Comparison of ENCODE assay signal across 17 cellular contexts in the genomic region with DNA sequence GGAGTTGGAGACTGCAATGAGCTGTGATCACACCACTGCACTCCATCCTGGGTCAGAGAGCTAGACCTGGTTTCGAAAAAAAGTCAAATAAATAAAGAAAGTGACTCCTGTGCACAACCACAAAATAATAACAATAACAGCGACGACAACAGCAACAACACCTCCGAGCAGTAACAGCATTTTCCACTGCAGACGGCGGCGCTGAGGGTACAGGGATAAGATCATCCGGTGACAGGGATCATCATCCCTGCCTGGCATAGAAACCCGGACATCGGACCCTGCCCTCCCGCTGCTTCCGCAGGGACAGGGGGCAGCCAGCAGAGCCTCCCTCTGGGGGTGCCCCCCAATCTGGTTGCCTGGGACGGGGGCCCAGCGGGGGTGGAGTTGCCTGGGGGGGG. TPM values are rescaled to one million over a fixed set of nuclear protein-coding genes. Genes with fewer than 3 reads are reported as not detected.
DNase-seq lines count a peak whose midpoint lies in the region; ATAC-seq, FAIRE-seq and TF ChIP-seq lines count a peak whose summit lies in the region.
"Had no signal": no experiment of that assay in that cellular context is flagged by ENCODE, and none has a peak within 500 bp of the region (broad histone marks: within the 10 kb centered on the region; RNA-seq: fewer than 3 reads in every experiment).

No MANE protein-coding gene starts in this region.

- no peak for ATAC-seq in effector memory CD8-positive, alpha-beta T cell (replicated peaks)
- no peak for ATAC-seq in stimulated activated naive CD8-positive, alpha-beta T cell treated with anti-CD3 and anti-CD28 coated beads, Interleukin-15, amount 100 ng/mL, for 72 hours
- ATAC-seq in HG03280 (IDR thresholded peaks at IDR 0.05; ENCODE audit: unreplicated experiment) (no peak), sciatic nerve (no peak)

- H3K4me3 Mint-ChIP-seq in activated naive CD4-positive, alpha-beta T cell treated with anti-CD3 and anti-CD28 coated beads, Interleukin-2, amount 50 U/mL, for 24 hours: peak overlapping the region; percentile 37
- H3K4me3 Mint-ChIP-seq in activated naive CD4-positive, alpha-beta T cell treated with anti-CD3 and anti-CD28 coated beads, Interleukin-2, amount 10 ng/mL, durations not matched to agents 7 days and 5 days: no peak overlapping the region
- peak overlapping the region in 1 of 2 donors; percentile 53 for H3K4me3 Mint-ChIP-seq in effector memory CD8-positive, alpha-beta T cell
- peak overlapping the region; percentile 46 to 57 for H3K4me3 Mint-ChIP-seq in stimulated activated naive CD8-positive, alpha-beta T cell treated with anti-CD3 and anti-CD28 coated beads, Interleukin-15, amount 100 ng/mL, for 72 hours

- CTCF ChIA-PET in activated naive CD4-positive, alpha-beta T cell treated with anti-CD3 and anti-CD28 coated beads, Interleukin-2, amount 10 ng/mL, durations not matched to agents 7 days and 5 days (lab: Charles Lee): interaction anchor here (1.0 kb wide), 1 partner anchor 13 kb away, joined by 3 read pairs; no protein-coding TSS in a partner anchor

- H3K27me3 Mint-ChIP-seq in activated naive CD4-positive, alpha-beta T cell treated with anti-CD3 and anti-CD28 coated beads, Interleukin-2, amount 50 U/mL, for 24 hours: peaks cover 9% of the 10 kb centered on the region
- peaks cover 56% of the 10 kb centered on the region for H3K27me3 Mint-ChIP-seq in activated naive CD4-positive, alpha-beta T cell treated with anti-CD3 and anti-CD28 coated beads, Interleukin-2, amount 10 ng/mL, durations not matched to agents 7 days and 5 days
- H3K27me3 Mint-ChIP-seq in effector memory CD8-positive, alpha-beta T cell: peaks cover 12 to 15% of the 10 kb centered on the region in 2 donors
- peaks cover 35% of the 10 kb centered on the region for H3K27me3 Mint-ChIP-seq in stimulated activated naive CD8-positive, alpha-beta T cell treated with anti-CD3 and anti-CD28 coated beads, Interleukin-15, amount 100 ng/mL, for 72 hours

- H3K9me3 Mint-ChIP-seq in activated naive CD4-positive, alpha-beta T cell treated with anti-CD3 and anti-CD28 coated beads, Interleukin-2, amount 50 U/mL, for 24 hours: no peaks in the 10 kb centered on the region
- peaks cover 4% of the 10 kb centered on the region for H3K9me3 Mint-ChIP-seq in activated naive CD4-positive, alpha-beta T cell treated with anti-CD3 and anti-CD28 coated beads, Interleukin-2, amount 10 ng/mL, durations not matched to agents 7 days and 5 days
- H3K9me3 Mint-ChIP-seq in effector memory CD8-positive, alpha-beta T cell: no peaks in the 10 kb centered on the region
- H3K9me3 Mint-ChIP-seq in stimulated activated naive CD8-positive, alpha-beta T cell treated with anti-CD3 and anti-CD28 coated beads, Interleukin-15, amount 100 ng/mL, for 72 hours: no peaks in the 10 kb centered on the region

- no peak for DNase-seq in activated naive CD4-positive, alpha-beta T cell treated with anti-CD3 and anti-CD28 coated beads, Interleukin-2, amount 10 ng/mL, durations not matched to agents 7 days and 5 days
- peak; percentile 34 to 62 for DNase-seq in NCI-H526 (lab: John Stamatoyannopoulos, UW)
- DNase-seq in effector memory CD8-positive, alpha-beta T cell: no peak
- no peak for DNase-seq in stimulated activated naive CD8-positive, alpha-beta T cell treated with anti-CD3 and anti-CD28 coated beads, Interleukin-15, amount 100 ng/mL, for 72 hours
- no peak for DNase-seq in sciatic nerve (ENCODE audit: low spot score)
- no peak for DNase-seq in GM12891 (ENCODE audit: insufficient read length, low spot score)
- DNase-seq: activated CD8-positive, alpha-beta memory T cell treated with anti-CD3 and anti-CD28 coated beads, Interleukin-2, amount 50 U/mL, for 48 hours; effector CD4-positive, alpha-beta T cell; NCI-H187; PC-9; retina; T1000 had no signal

- H3K4me1 Mint-ChIP-seq in activated naive CD4-positive, alpha-beta T cell treated with anti-CD3 and anti-CD28 coated beads, Interleukin-2, amount 50 U/mL, for 24 hours: peaks cover 10% of the 10 kb centered on the region
- peaks cover 12% of the 10 kb centered on the region for H3K4me1 Mint-ChIP-seq in activated naive CD4-positive, alpha-beta T cell treated with anti-CD3 and anti-CD28 coated beads, Interleukin-2, amount 10 ng/mL, durations not matched to agents 7 days and 5 days
- H3K4me1 Mint-ChIP-seq in effector memory CD8-positive, alpha-beta T cell (ENCODE audit: low read depth in 2 of 2): peaks cover 7 to 16% of the 10 kb centered on the region in 2 donors
- peaks cover 16% of the 10 kb centered on the region for H3K4me1 Mint-ChIP-seq in stimulated activated naive CD8-positive, alpha-beta T cell treated with anti-CD3 and anti-CD28 coated beads, Interleukin-15, amount 100 ng/mL, for 72 hours

- intact Hi-C loops in sciatic nerve (cut with DNase I): loop anchor here (10.0 kb wide), 1 partner anchor 77 kb away; no protein-coding TSS in a partner anchor

- H3K27ac Mint-ChIP-seq in activated naive CD4-positive, alpha-beta T cell treated with anti-CD3 and anti-CD28 coated beads, Interleukin-2, amount 50 U/mL, for 24 hours: peak overlapping the region; percentile 85
- H3K27ac Mint-ChIP-seq in activated naive CD4-positive, alpha-beta T cell treated with anti-CD3 and anti-CD28 coated beads, Interleukin-2, amount 10 ng/mL, durations not matched to agents 7 days and 5 days: no peak overlapping the region
- H3K27ac Mint-ChIP-seq in effector memory CD8-positive, alpha-beta T cell: peak overlapping the region; percentile 38 to 53
- no peak overlapping the region for H3K27ac Mint-ChIP-seq in stimulated activated naive CD8-positive, alpha-beta T cell treated with anti-CD3 and anti-CD28 coated beads, Interleukin-15, amount 100 ng/mL, for 72 hours

- no peak for TF ChIP-seq POLR2A in GM12891 (IDR thresholded peaks at IDR 0.05; ENCODE audit: low read depth, low read length)

- no peaks in the 10 kb centered on the region for H3K36me3 Mint-ChIP-seq in activated naive CD4-positive, alpha-beta T cell treated with anti-CD3 and anti-CD28 coated beads, Interleukin-2, amount 50 U/mL, for 24 hours
- peaks cover 1% of the 10 kb centered on the region for H3K36me3 Mint-ChIP-seq in activated naive CD4-positive, alpha-beta T cell treated with anti-CD3 and anti-CD28 coated beads, Interleukin-2, amount 10 ng/mL, durations not matched to agents 7 days and 5 days
- H3K36me3 Mint-ChIP-seq in effector memory CD8-positive, alpha-beta T cell (ENCODE audit: insufficient read depth): no peaks in the 10 kb centered on the region

- FAIRE-seq in GM12891 (lab: Jason Lieb, UNC): no peak

TF ChIP-seq in GM12891, 5 proteins besides CTCF, POLR2A, EP300 and RAD21:
- no peak for TF ChIP-seq POU2F2 (IDR thresholded peaks at IDR 0.05; ENCODE audit: low read depth, low read length)
TF ChIP-seq in GM12891: peak in this region for 0.

RNA-seq across cellular contexts. Expression of gene SRXN1, which starts 11.5 kb away (rescaled TPM):
- 15.4 TPM for total RNA-seq in sciatic nerve
- 3.7 TPM for polyA plus RNA-seq in GM12891 (2012; ENCODE audit: low read depth, missing spikeins)

RNA-seq across cellular contexts. Expression of gene TCF15, which starts 31.4 kb away (rescaled TPM):
- 2.1 TPM for total RNA-seq in sciatic nerve
- polyA plus RNA-seq in GM12891 (2012; ENCODE audit: low read depth, missing spikeins): not detected
- total RNA-seq: PC-9, thoracic aorta had no signal

RNA-seq across cellular contexts. Expression of gene SCRT2, which starts 34.1 kb away (rescaled TPM):
- total RNA-seq in sciatic nerve: not detected
- polyA plus RNA-seq in GM12891 (2012; ENCODE audit: low read depth, missing spikeins): not detected
- total RNA-seq: glomerular endothelial cell, lung, PC-9, thoracic aorta had no signal
- polyA plus RNA-seq: lung had no signal

Comparison
In these comparisons a context has a peak if more than half of its experiments do, and no peak if none do; other contexts are left out.
1. H3K27ac Mint-ChIP-seq: peak in activated naive CD4-positive, alpha-beta T cell treated with anti-CD3 and anti-CD28 coated beads, Interleukin-2, amount 50 U/mL, for 24 hours (single experiment) and effector memory CD8-positive, alpha-beta T cell (2 of 2); none in activated naive CD4-positive, alpha-beta T cell treated with anti-CD3 and anti-CD28 coated beads, Interleukin-2, amount 10 ng/mL, durations not matched to agents 7 days and 5 days (single experiment) and stimulated activated naive CD8-positive, alpha-beta T cell treated with anti-CD3 and anti-CD28 coated beads, Interleukin-15, amount 100 ng/mL, for 72 hours (0 of 2).
2. DNase-seq: peak in NCI-H526 (2 of 2); none in activated naive CD4-positive, alpha-beta T cell treated with anti-CD3 and anti-CD28 coated beads, Interleukin-2, amount 10 ng/mL, durations not matched to agents 7 days and 5 days (single experiment), effector memory CD8-positive, alpha-beta T cell (0 of 3), stimulated activated naive CD8-positive, alpha-beta T cell treated with anti-CD3 and anti-CD28 coated beads, Interleukin-15, amount 100 ng/mL, for 72 hours (0 of 2), sciatic nerve (single experiment) and GM12891 (single experiment).